ENCODE assay signal across 16 cellular contexts in genomic region chr4:8699479-8700145, GRCh38.
A peak's percentile ranks its signal among the peaks of the same experiment; 100 is the strongest.
DNase-seq lines count a peak whose midpoint lies in the region; ATAC-seq and TF ChIP-seq lines count a peak whose summit lies in the region.
"Had no signal": no experiment of that assay in that cellular context is flagged by ENCODE, and none has a peak within 500 bp of the region (broad histone marks: within the 10 kb centered on the region; RNA-seq: fewer than 3 reads in every experiment).

No MANE protein-coding gene starts in this region.

- H3K4me2 ChIP-seq in osteoblast (ENCODE audit: insufficient read depth, low read length) (no peak overlapping the region), hepatocyte (no peak overlapping the region)
- H3K4me2 ChIP-seq: BLaER1 treated with 17β-estradiol and CSF1 and Interleukin-3, amounts not matched to agents 10 nM and 100 nM had no signal

- intact Hi-C loops in upper lobe of right lung (cut with DNase I), result no loop called here

- H4K20me1 ChIP-seq in osteoblast (ENCODE audit: insufficient read depth, low read length) (no peaks in the 10 kb centered on the region), hepatocyte (ENCODE audit: insufficient read depth, poor library complexity, severe bottlenecking) (no peaks in the 10 kb centered on the region)

- H3K27me3 ChIP-seq in osteoblast (ENCODE audit: insufficient read depth, low read length) (peaks cover 21% of the 10 kb centered on the region), upper lobe of right lung (peaks cover 35% of the 10 kb centered on the region), hepatocyte (peaks cover 6% of the 10 kb centered on the region)
- H3K27me3 ChIP-seq: BLaER1 treated with 17β-estradiol and CSF1 and Interleukin-3, amounts not matched to agents 10 nM and 100 nM had no signal

- no peak overlapping the region for H3K4me3 ChIP-seq in coronary artery
- H3K4me3 ChIP-seq in osteoblast (ENCODE audit: insufficient read depth, low read length), result no peak overlapping the region
- no peak overlapping the region for H3K4me3 ChIP-seq in upper lobe of right lung
- H3K4me3 ChIP-seq in hepatocyte, result no peak overlapping the region
- H3K4me3 ChIP-seq: BLaER1 treated with 17β-estradiol and CSF1 and Interleukin-3, amounts not matched to agents 10 nM and 100 nM; GM23248 had no signal

- no peaks in the 10 kb centered on the region for H3K4me1 ChIP-seq in osteoblast (ENCODE audit: insufficient read depth, low read length)
- no peaks in the 10 kb centered on the region for H3K4me1 ChIP-seq in upper lobe of right lung
- H3K4me1 ChIP-seq in hepatocyte (ENCODE audit: insufficient read depth), result no peaks in the 10 kb centered on the region

- H3K4me3 Mint-ChIP-seq in activated T-cell treated with anti-CD3 and anti-CD28 coated beads, Interleukin-2, amount 50 U/mL, for 24 hours, result no peak overlapping the region
- H3K4me3 Mint-ChIP-seq in activated T-cell treated with anti-CD3 and anti-CD28 coated beads, Interleukin-2, amount 50 U/mL, for 4 hours, result no peak overlapping the region
- H3K4me3 Mint-ChIP-seq: CD8-positive, alpha-beta memory T cell had no signal

- H3K9me3 ChIP-seq in osteoblast (ENCODE audit: low read depth, low read length) (no peaks in the 10 kb centered on the region), upper lobe of right lung (no peaks in the 10 kb centered on the region), hepatocyte (ENCODE audit: low read depth) (no peaks in the 10 kb centered on the region)

- no peak overlapping the region for H2AFZ ChIP-seq in osteoblast (ENCODE audit: low read length)
- no peak overlapping the region for H2AFZ ChIP-seq in hepatocyte
- H2AFZ ChIP-seq: GM23248 had no signal

- H3K79me2 ChIP-seq in osteoblast (ENCODE audit: insufficient read depth, low read length), result no peaks in the 10 kb centered on the region
- no peaks in the 10 kb centered on the region for H3K79me2 ChIP-seq in hepatocyte

- TF ChIP-seq CTCF in coronary artery (IDR thresholded peaks at IDR 0.05), result no peak
- no peak for TF ChIP-seq CTCF in osteoblast (IDR thresholded peaks at IDR 0.05; ENCODE audit: extremely low read depth, low read depth, low read length)
- TF ChIP-seq CTCF in upper lobe of right lung (IDR thresholded peaks at IDR 0.05), result no peak
- TF ChIP-seq CTCF in hepatocyte (IDR thresholded peaks at IDR 0.05; ENCODE audit: poor library complexity), result no peak

- DNase-seq in activated T-cell treated with anti-CD3 and anti-CD28 coated beads, Interleukin-2, amount 50 U/mL, for 24 hours, result peak; percentile 22
- no peak for DNase-seq in activated T-cell treated with anti-CD3 and anti-CD28 coated beads, Interleukin-2, amount 50 U/mL, for 4 hours
- DNase-seq in coronary artery (ENCODE audit: low spot score) (peak; percentile 43), osteoblast (ENCODE audit: insufficient read length, low spot score, missing footprints) (peak; percentile 72), upper lobe of right lung (peak; percentile 40), hepatocyte (ENCODE audit: low spot score) (no peak), germinal center (ENCODE audit: low spot score) (no peak)
- DNase-seq: CD8-positive, alpha-beta memory T cell; DMS79 treated with DMSO at 0.1 percent for 48 hours; MV-4-11; NCI-H1417; NCI-H187 treated with DMSO at 0.1 percent for 48 hours; NCI-H446; NCI-H69 had no signal

- H3K27ac Mint-ChIP-seq in activated T-cell treated with anti-CD3 and anti-CD28 coated beads, Interleukin-2, amount 50 U/mL, for 24 hours, result no peak overlapping the region
- H3K27ac Mint-ChIP-seq: CD8-positive, alpha-beta memory T cell had no signal

- H3K36me3 ChIP-seq in osteoblast (ENCODE audit: insufficient read depth, low read length) (no peaks in the 10 kb centered on the region), upper lobe of right lung (no peaks in the 10 kb centered on the region), hepatocyte (replicated peaks; ENCODE audit: insufficient read depth, low read depth) (no peaks in the 10 kb centered on the region)
- H3K36me3 ChIP-seq: BLaER1 treated with 17β-estradiol and CSF1 and Interleukin-3, amounts not matched to agents 10 nM and 100 nM had no signal

- no peaks in the 10 kb centered on the region for H3K36me3 Mint-ChIP-seq in activated T-cell treated with anti-CD3 and anti-CD28 coated beads, Interleukin-2, amount 50 U/mL, for 24 hours (ENCODE audit: low read depth)
- no peaks in the 10 kb centered on the region for H3K36me3 Mint-ChIP-seq in activated T-cell treated with anti-CD3 and anti-CD28 coated beads, Interleukin-2, amount 50 U/mL, for 4 hours (ENCODE audit: insufficient read depth)
- H3K36me3 Mint-ChIP-seq: CD8-positive, alpha-beta memory T cell had no signal

- H3K27ac ChIP-seq in coronary artery (no peak overlapping the region), osteoblast (ENCODE audit: low read depth, low read length) (no peak overlapping the region), upper lobe of right lung (no peak overlapping the region), hepatocyte (no peak overlapping the region)
- H3K27ac ChIP-seq: BLaER1 treated with 17β-estradiol and CSF1 and Interleukin-3, amounts not matched to agents 10 nM and 100 nM; GM23248 had no signal

- peaks cover 6% of the 10 kb centered on the region for H3K27me3 Mint-ChIP-seq in activated T-cell treated with anti-CD3 and anti-CD28 coated beads, Interleukin-2, amount 50 U/mL, for 24 hours
- peaks cover 7% of the 10 kb centered on the region for H3K27me3 Mint-ChIP-seq in activated T-cell treated with anti-CD3 and anti-CD28 coated beads, Interleukin-2, amount 50 U/mL, for 4 hours (ENCODE audit: low read depth)

- H3K9me2 ChIP-seq in hepatocyte (replicated peaks; ENCODE audit: insufficient read depth), result no peaks in the 10 kb centered on the region

- 91% methylated on average over 23 of the region's 24 CpGs for WGBS in hepatocyte (ENCODE audit: low lambda C conversion rate, missing lambda C conversion rate)

- no peak for ATAC-seq in activated T-cell treated with anti-CD3 and anti-CD28 coated beads, Interleukin-2, amount 50 U/mL, for 4 hours
- ATAC-seq in upper lobe of right lung, result no peak

- H3K9me3 Mint-ChIP-seq in activated T-cell treated with anti-CD3 and anti-CD28 coated beads, Interleukin-2, amount 50 U/mL, for 24 hours, result no peaks in the 10 kb centered on the region
- H3K9me3 Mint-ChIP-seq in activated T-cell treated with anti-CD3 and anti-CD28 coated beads, Interleukin-2, amount 50 U/mL, for 4 hours, result no peaks in the 10 kb centered on the region

- no peaks in the 10 kb centered on the region for H3K4me1 Mint-ChIP-seq in activated T-cell treated with anti-CD3 and anti-CD28 coated beads, Interleukin-2, amount 50 U/mL, for 24 hours (ENCODE audit: low read depth)
- H3K4me1 Mint-ChIP-seq in activated T-cell treated with anti-CD3 and anti-CD28 coated beads, Interleukin-2, amount 50 U/mL, for 4 hours (ENCODE audit: low read depth), result no peaks in the 10 kb centered on the region
- H3K4me1 Mint-ChIP-seq: CD8-positive, alpha-beta memory T cell had no signal

Comparison
In these comparisons a context has a peak if more than half of its experiments do, and no peak if none do; other contexts are left out.
1. DNase-seq: peak in activated T-cell treated with anti-CD3 and anti-CD28 coated beads, Interleukin-2, amount 50 U/mL, for 24 hours (single experiment), coronary artery (single experiment), osteoblast (single experiment) and upper lobe of right lung (single experiment); none in activated T-cell treated with anti-CD3 and anti-CD28 coated beads, Interleukin-2, amount 50 U/mL, for 4 hours (single experiment), hepatocyte (single experiment) and germinal center (single experiment).